ENCODE assay signal across 7 cellular contexts in the genomic region with DNA sequence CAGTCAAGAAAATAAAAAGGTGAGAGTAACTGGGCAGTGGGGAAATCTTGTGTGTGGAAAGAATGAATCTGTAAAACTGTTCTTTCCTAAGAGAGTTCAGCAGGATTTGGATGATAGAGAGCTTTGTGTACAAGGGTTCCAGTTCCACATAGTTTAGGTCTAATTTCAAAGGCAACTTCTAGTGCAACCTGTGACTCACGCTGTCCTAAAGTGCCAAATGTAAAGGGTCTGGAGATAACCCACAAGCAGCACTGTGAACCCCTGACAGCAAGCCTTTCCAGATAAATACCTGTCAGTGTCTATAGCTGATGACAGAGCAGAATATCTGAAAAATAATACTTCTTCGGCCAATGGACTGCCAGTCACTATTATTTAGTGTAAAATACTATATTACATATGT. TPM values are rescaled to one million over a fixed set of nuclear protein-coding genes. Genes with fewer than 3 reads are reported as not detected.
DNase-seq lines count a peak whose midpoint lies in the region; ATAC-seq and TF ChIP-seq lines count a peak whose summit lies in the region.
"Not testable (repeated sequence)": the region's sequence is repeated elsewhere in the genome, so short reads cannot be mapped to it uniquely, and the experiment has no call there.

No MANE protein-coding gene starts in this region.

- not testable (repeated sequence) for TF ChIP-seq CTCF in IMR-90 (conservative IDR thresholded peaks at IDR 0.05; ENCODE audit: low read depth, low read length); astrocyte of the spinal cord (IDR thresholded peaks at IDR 0.05; ENCODE audit: low read depth, low read length); heart left ventricle (IDR thresholded peaks at IDR 0.05)

- not testable (repeated sequence) for H3K23ac ChIP-seq in IMR-90 (ENCODE audit: low read depth, low read length)

- not testable (repeated sequence) for H3K9ac ChIP-seq in IMR-90 (ENCODE audit: low read depth, low read length)

- BruUV-seq in IMR-90 (replicated peaks; lab: Mats Ljungman, UMichigan), result not testable (repeated sequence)

- not testable (repeated sequence) for H3K4me1 ChIP-seq in IMR-90 (ENCODE audit: control insufficient read depth, insufficient read depth, low read length); heart left ventricle

- H3K56ac ChIP-seq in IMR-90 (ENCODE audit: extremely low read depth, insufficient read depth, low read length), result not testable (repeated sequence)

- not testable (repeated sequence) for H2BK120ac ChIP-seq in IMR-90 (ENCODE audit: low read depth, low read length)

- intact Hi-C loops in IMR-90 (cut with micrococcal nuclease); Right ventricle myocardium inferior (cut with DNase I); heart left ventricle (cut with DNase I): not testable (repeated sequence)

- dilution Hi-C loops in IMR-90 (cut with HindIII; ENCODE audit: low sequenced_read_pairs, unreplicated experiment), result not testable (repeated sequence)

- H2BK20ac ChIP-seq in IMR-90 (ENCODE audit: low read depth, low read length), result not testable (repeated sequence)

- H3K9me3 ChIP-seq in IMR-90 (ENCODE audit: control insufficient read depth, insufficient read depth, low read length); heart left ventricle: not testable (repeated sequence)

- H2AK5ac ChIP-seq in IMR-90 (ENCODE audit: low read depth, low read length), result not testable (repeated sequence)

- not testable (repeated sequence) for H4K91ac ChIP-seq in IMR-90 (ENCODE audit: insufficient read depth, low read depth, low read length)

- not testable (repeated sequence) for H2BK15ac ChIP-seq in IMR-90 (ENCODE audit: low read depth, low read length)

- in situ Hi-C loops in IMR-90 (cut with MboI; ENCODE audit: low sequenced_read_pairs); astrocyte of the spinal cord (cut with HindIII; ENCODE audit: low sequenced_read_pairs): not testable (repeated sequence)

- POLR2A ChIA-PET in IMR-90 (lab: Charles Lee; ENCODE audit: unreplicated experiment), result not testable (repeated sequence)

- TF ChIP-seq POLR2A in IMR-90 (IDR thresholded peaks at IDR 0.05; ENCODE audit: low read depth, low read length); erythroblast (IDR thresholded peaks at IDR 0.05; ENCODE audit: low read length); heart left ventricle (IDR thresholded peaks at IDR 0.05): not testable (repeated sequence)

- not testable (repeated sequence) for H3K18ac ChIP-seq in IMR-90 (ENCODE audit: low read depth, low read length)

- DNase-seq in IMR-90, result peak; percentile 1
- DNase-seq in amniotic epithelial cell (ENCODE audit: low read depth), result peak; percentile 33
- peak; percentile 0 for DNase-seq in astrocyte of the spinal cord (ENCODE audit: low read depth, low spot score)
- peak; percentile 18 to 29 for DNase-seq in erythroblast (lab: John Stamatoyannopoulos, UW)
- DNase-seq in Right ventricle myocardium inferior (ENCODE audit: missing footprints); heart left ventricle: not testable (repeated sequence)
- DNase-seq in iris pigment epithelial cell (ENCODE audit: low read depth), result peak; percentile 23

- not testable (repeated sequence) for H4K20me1 ChIP-seq in IMR-90 (ENCODE audit: insufficient read depth, low read length)

- not testable (repeated sequence) for H2AK9ac ChIP-seq in IMR-90 (replicated peaks; ENCODE audit: low read depth, low read length, poor library complexity)

- not testable (repeated sequence) for H2BK5ac ChIP-seq in IMR-90 (ENCODE audit: low read depth, low read length, poor library complexity, severe bottlenecking)

- not testable (repeated sequence) for H4K8ac ChIP-seq in IMR-90 (ENCODE audit: low read depth in 2 of 2, low read length in 2 of 2)

- H3K4me3 ChIP-seq in IMR-90 (ENCODE audit: insufficient read depth, low read depth, low read length); astrocyte of the spinal cord (ENCODE audit: low read depth, low read length); heart left ventricle: not testable (repeated sequence)

- not testable (repeated sequence) for H3K4me2 ChIP-seq in IMR-90 (ENCODE audit: low read depth, low read length)

- WGBS in IMR-90 (ENCODE audit: extremely low coverage in 2 of 2, insufficient read length in 1 of 2), 2 experiments, result no CpG with 5 or more reads among the region's 2 CpGs
- 44 to 62% (median 54%) methylated on average over 2 of the region's 2 CpGs for WGBS in heart left ventricle, 4 donors

- not testable (repeated sequence) for H3K27ac ChIP-seq in IMR-90 (ENCODE audit: insufficient read depth, low read length); heart left ventricle

- not testable (repeated sequence) for H3K14ac ChIP-seq in IMR-90 (replicated peaks; ENCODE audit: low read depth, low read length)

- H3K36me3 ChIP-seq in IMR-90 (ENCODE audit: control insufficient read depth, insufficient read depth, low read length); heart left ventricle: not testable (repeated sequence)

- not testable (repeated sequence) for H2AFZ ChIP-seq in IMR-90 (replicated peaks; ENCODE audit: low read length, poor library complexity)

- CTCF ChIA-PET in IMR-90 (lab: Yijun Ruan, JAX), result not testable (repeated sequence)

- not testable (repeated sequence) for H3K79me1 ChIP-seq in IMR-90 (ENCODE audit: low read depth in 1 of 2, low read length in 2 of 2)

- peak; percentile 59 for ATAC-seq in IMR-90 (ENCODE audit: low read depth)
- peak; percentile 67 for ATAC-seq in Right ventricle myocardium inferior
- peak; percentile 36 to 69 (median 64) for ATAC-seq in heart left ventricle

- H4K5ac ChIP-seq in IMR-90 (ENCODE audit: low read depth, low read length), result not testable (repeated sequence)

- H3K27me3 ChIP-seq in IMR-90 (ENCODE audit: control insufficient read depth, insufficient read depth, low read length); heart left ventricle: not testable (repeated sequence)

- H3K4ac ChIP-seq in IMR-90 (ENCODE audit: low read depth, low read length), result not testable (repeated sequence)

- not testable (repeated sequence) for TF ChIP-seq RAD21 in IMR-90 (IDR thresholded peaks at IDR 0.05; ENCODE audit: low read length)

- H3K9me1 ChIP-seq in IMR-90 (ENCODE audit: insufficient read depth, low read length), result not testable (repeated sequence)

RNA-seq across cellular contexts. Expression of gene AGAP4, which starts 16.3 kb away (rescaled TPM):
- total RNA-seq in IMR-90 (2012; rRNA removed) (1.8 and 1.9 TPM in 2 replicates), Right ventricle myocardium inferior (4.8 TPM), heart left ventricle (10 to 100 TPM in 2 of 9 donors, 1 to 10 TPM in 7; 2.5 to 12.0 (median 6.2) TPM)
- polyA plus RNA-seq in IMR-90 (2012; rRNA removed) (6.7 and 6.8 TPM in 2 replicates), heart left ventricle (10 to 100 TPM in 1 of 2 donors, 1 to 10 TPM in 1; 4.2 to 10.5 TPM)
- 1.9 and 2.5 TPM in 2 replicates for polyA plus RNA-seq in IMR-90 (2012; cell fraction: cytosol; rRNA removed)
- 36.6 and 64.5 TPM in 2 replicates for polyA plus RNA-seq in IMR-90 (2012; cell fraction: nucleus; rRNA removed; ENCODE audit: low replicate concordance)
